8 cellular contexts compared by ENCODE assay signal in the genomic region with DNA sequence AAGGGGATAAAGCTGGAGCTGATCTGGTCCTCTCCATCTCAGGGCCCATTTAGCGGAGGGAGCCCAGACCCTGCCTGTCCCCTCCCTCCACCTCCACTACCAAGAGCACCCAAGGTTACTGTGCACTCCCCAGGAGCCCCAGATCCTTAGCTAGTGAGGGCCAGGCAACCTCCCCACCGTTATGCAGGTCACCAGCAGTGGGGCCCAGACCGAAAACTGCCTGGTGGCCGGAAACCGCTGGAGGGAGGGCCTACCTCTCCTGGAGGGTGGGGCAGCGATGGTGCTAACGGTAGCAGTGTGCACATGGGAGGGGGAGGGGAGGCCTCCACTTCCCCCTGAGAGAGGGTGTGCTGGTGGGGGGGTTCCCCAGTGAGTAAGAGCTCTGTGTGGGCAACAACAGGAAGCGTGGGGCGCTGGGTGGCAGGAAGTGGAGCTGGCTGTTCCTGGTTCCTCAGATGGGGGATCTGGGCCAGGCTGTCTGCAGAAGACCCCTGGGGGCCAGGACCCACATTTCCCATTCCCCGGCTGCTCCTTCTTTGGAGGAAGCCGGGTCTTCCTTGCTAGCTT. TPM values are rescaled to one million over a fixed set of nuclear protein-coding genes. Genes with fewer than 3 reads are reported as not detected.
DNase-seq lines count a peak whose midpoint lies in the region; ATAC-seq and TF ChIP-seq lines count a peak whose summit lies in the region.

No MANE protein-coding gene starts in this region.

- TF ChIP-seq CTCF in natural killer cell (IDR thresholded peaks at IDR 0.05) = no peak

- H3K27ac Mint-ChIP-seq in central memory CD8-positive, alpha-beta T cell (ENCODE audit: low read depth) = peak overlapping the region; percentile 99
- H3K27ac Mint-ChIP-seq in natural killer cell = peak overlapping the region; percentile 99

- peaks cover 81% of the 10 kb centered on the region for H3K4me1 Mint-ChIP-seq in central memory CD8-positive, alpha-beta T cell
- H3K4me1 Mint-ChIP-seq in natural killer cell = peaks cover 72 to 89% of the 10 kb centered on the region in 2 donors

- peak overlapping the region; percentile 91 for H3K4me3 Mint-ChIP-seq in central memory CD8-positive, alpha-beta T cell
- H3K4me3 Mint-ChIP-seq in natural killer cell = peak overlapping the region; percentile 98

- ATAC-seq in HG03469 (IDR thresholded peaks at IDR 0.05; ENCODE audit: unreplicated experiment) = peak; percentile 29
- peak; percentile 73 for ATAC-seq in central memory CD8-positive, alpha-beta T cell (replicated peaks; ENCODE audit: extremely low read depth, poor library complexity, severe bottlenecking)
- ATAC-seq in natural killer cell = peak; percentile 56 to 86 (median 67)

- H3K27ac ChIP-seq in temporal lobe (ENCODE audit: low read depth, low read length) = peak overlapping the region; percentile 61

- H3K27me3 Mint-ChIP-seq in central memory CD8-positive, alpha-beta T cell = no peaks in the 10 kb centered on the region
- H3K27me3 Mint-ChIP-seq in natural killer cell (ENCODE audit: low read depth in 2 of 2) = no peaks in the 10 kb centered on the region

- DNase-seq in activated CD4-positive, CD25-positive, alpha-beta regulatory T cell treated with anti-CD3 and anti-CD28 coated beads, Interleukin-2, amount 50 U/mL, for 16 hours (ENCODE audit: low read depth, low spot score) = peak; percentile 88
- DNase-seq in central memory CD8-positive, alpha-beta T cell (ENCODE audit: low spot score in 2 of 2) = peak; percentile 79 to 91
- DNase-seq in natural killer cell (peak; percentile 89), NCI-H446 (lab: John Stamatoyannopoulos, UW) (no peak), NCI-H2227 (lab: John Stamatoyannopoulos, UW; ENCODE audit: unreplicated experiment) (no peak)

- peak; percentile 96 for TF ChIP-seq POLR2A in GM19193 (IDR thresholded peaks at IDR 0.05; ENCODE audit: extremely low read depth, insufficient read depth, insufficient read length)

- intact Hi-C loops in natural killer cell (cut with micrococcal nuclease) = loop anchor here (2.0 to 10.0 kb wide), 2 partner anchors 91 to 1861 kb away; a partner anchor contains a TSS

- H3K9me3 Mint-ChIP-seq in central memory CD8-positive, alpha-beta T cell = no peaks in the 10 kb centered on the region
- no peaks in the 10 kb centered on the region for H3K9me3 Mint-ChIP-seq in natural killer cell

- H3K36me3 Mint-ChIP-seq in central memory CD8-positive, alpha-beta T cell (ENCODE audit: insufficient read depth) = peaks cover 39% of the 10 kb centered on the region
- no peaks in the 10 kb centered on the region for H3K36me3 Mint-ChIP-seq in natural killer cell

RNA-seq across cellular contexts. Expression of a gene that starts 4.4 kb away (rescaled TPM):
- total RNA-seq in natural killer cell (100 to 1,000 TPM; 741 to 836 (median 752) TPM), temporal lobe (4.2 TPM)

RNA-seq across cellular contexts. Expression of a gene that starts 35.8 kb away (rescaled TPM):
- under 1 TPM in 1 of 3 donors, not detected in 2; 0.43 TPM for total RNA-seq in natural killer cell
- not detected for total RNA-seq in temporal lobe

Comparison
In these comparisons a context has a peak if more than half of its experiments do, and no peak if none do; other contexts are left out.
1. DNase-seq: peak in activated CD4-positive, CD25-positive, alpha-beta regulatory T cell treated with anti-CD3 and anti-CD28 coated beads, Interleukin-2, amount 50 U/mL, for 16 hours (single experiment), central memory CD8-positive, alpha-beta T cell (2 of 2) and natural killer cell (single experiment); none in NCI-H446 (0 of 2) and NCI-H2227 (single experiment).
2. RNA of a gene that starts 4.4 kb away (total RNA-seq): 741 to 836 TPM in natural killer cell; 4.2 TPM in temporal lobe (single experiment); every median in the first group is over 100 times any median in the second.
3. Peak in every context shown above with its lines, with median percentiles within 50 percentile points of each other: ATAC-seq.